In genomic region chr12:80477521-80478145, GRCh38 we compare ENCODE assay signal across 5 cellular contexts. TPM values are rescaled to one million over a fixed set of nuclear protein-coding genes. Genes with fewer than 3 reads are reported as not detected.
"Had no signal": no experiment of that assay in that cellular context is flagged by ENCODE, and none has a peak within 500 bp of the region (broad histone marks: within the 10 kb centered on the region; RNA-seq: fewer than 3 reads in every experiment).

No MANE protein-coding gene starts in this region.

RNA-seq across cellular contexts. Expression of gene PTPRQ, which starts 33.6 kb away (rescaled TPM):
- total RNA-seq: dermis blood vessel endothelial cell; glomerular endothelial cell; left colon; naive thymus-derived CD8-positive, alpha-beta T cell; pulmonary artery endothelial cell had no signal
- polyA plus RNA-seq: naive thymus-derived CD8-positive, alpha-beta T cell had no signal
